ENCODE assay signal across 20 cellular contexts in the genomic region with DNA sequence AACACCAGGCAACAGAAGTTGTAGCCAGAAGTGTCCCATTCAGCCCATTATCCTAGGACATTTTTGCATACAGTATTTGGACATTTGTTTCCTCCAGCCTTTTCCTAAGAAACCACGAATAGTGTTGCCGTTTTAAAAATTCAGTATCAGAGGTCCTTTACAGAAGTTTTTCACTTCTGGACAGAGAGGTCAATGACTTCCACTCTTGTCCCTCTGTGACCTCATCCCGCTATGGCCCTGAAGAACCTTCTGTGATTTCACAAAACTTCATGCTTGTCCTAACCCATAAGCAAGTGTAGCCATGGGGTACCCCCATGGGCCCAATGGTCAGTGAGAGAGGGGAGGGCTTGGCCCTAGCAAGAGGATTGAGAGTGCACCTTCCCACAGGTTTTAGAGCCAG.
DNase-seq lines count a peak whose midpoint lies in the region; ATAC-seq and TF ChIP-seq lines count a peak whose summit lies in the region.
"Had no signal": no experiment of that assay in that cellular context is flagged by ENCODE, and none has a peak within 500 bp of the region (broad histone marks: within the 10 kb centered on the region; RNA-seq: fewer than 3 reads in every experiment).

No MANE protein-coding gene starts in this region.

- peak overlapping the region; percentile 58 for H2BK5ac ChIP-seq in trophoblast cell (ENCODE audit: low read depth, low read length, poor library complexity)

- no peak overlapping the region for H3K27ac ChIP-seq in OCI-LY7 (ENCODE audit: low read depth, low read length, poor library complexity, severe bottlenecking)
- no peak overlapping the region for H3K27ac ChIP-seq in esophagus muscularis mucosa (replicated peaks in 1 of 4)
- H3K27ac ChIP-seq in trophoblast cell (ENCODE audit: low read depth, low read length): peak overlapping the region; percentile 51
- H3K27ac ChIP-seq: 22Rv1, GM23248 had no signal

- no peak overlapping the region for H4K12ac ChIP-seq in trophoblast cell (ENCODE audit: low read depth, low read length)

- TF ChIP-seq EP300 in esophagus muscularis mucosa (IDR thresholded peaks at IDR 0.05): no peak

- H3K4me1 ChIP-seq in OCI-LY7 (ENCODE audit: insufficient read depth, low read length, poor library complexity, severe bottlenecking) (peaks cover 13% of the 10 kb centered on the region), esophagus muscularis mucosa (peaks cover 9 to 30% (median 24%) of the 10 kb centered on the region in 4 donors), trophoblast cell (ENCODE audit: control insufficient read depth in 1 of 2, insufficient read depth in 2 of 2, low read length in 2 of 2) (peaks cover 14% of the 10 kb centered on the region in 2 experiments)

- H2AFZ ChIP-seq in OCI-LY7 (ENCODE audit: low read length): peak overlapping the region; percentile 60
- H2AFZ ChIP-seq in trophoblast cell (ENCODE audit: insufficient read depth, low read length, poor library complexity): no peak overlapping the region
- H2AFZ ChIP-seq: GM23248 had no signal

- no peaks in the 10 kb centered on the region for H3K36me3 Mint-ChIP-seq in activated naive CD8-positive, alpha-beta T cell treated with anti-CD3 and anti-CD28 coated beads, Interleukin-2, amount 10 ng/mL, durations not matched to agents 7 days and 5 days
- H3K36me3 Mint-ChIP-seq in activated naive CD8-positive, alpha-beta T cell treated with anti-CD3 and anti-CD28 coated beads for 36 hours: no peaks in the 10 kb centered on the region
- H3K36me3 Mint-ChIP-seq: CD4-positive, alpha-beta memory T cell had no signal

- peak overlapping the region; percentile 70 for H4K91ac ChIP-seq in trophoblast cell (ENCODE audit: low read depth, low read length)

- TF ChIP-seq CTCF in OCI-LY7 (conservative IDR thresholded peaks at IDR 0.05; ENCODE audit: low read length): no peak
- no peak for TF ChIP-seq CTCF in esophagus muscularis mucosa (IDR thresholded peaks at IDR 0.05)

- WGBS in esophagus muscularis mucosa: 97% methylated on average over 3 of the region's 3 CpGs
- no CpG with 5 or more reads among the region's 3 CpGs for WGBS in trophoblast cell (ENCODE audit: extremely low coverage, insufficient coverage, insufficient read length)

- DNase-seq in activated naive CD8-positive, alpha-beta T cell treated with anti-CD3 and anti-CD28 coated beads, Interleukin-2, amount 10 ng/mL, durations not matched to agents 7 days and 5 days: no peak
- no peak for DNase-seq in activated naive CD8-positive, alpha-beta T cell treated with anti-CD3 and anti-CD28 coated beads for 36 hours
- no peak for DNase-seq in OCI-LY7 (ENCODE audit: low spot score)
- peak; percentile 62 for DNase-seq in esophagus muscularis mucosa (ENCODE audit: extremely low spot score)
- no peak for DNase-seq in trophoblast cell
- no peak for DNase-seq in OCI-M1 (lab: John Stamatoyannopoulos, UW)
- DNase-seq in GM19240 (ENCODE audit: insufficient read length, low spot score): no peak
- DNase-seq: C1 segment of cervical spinal cord; Calu3; CD4-positive, alpha-beta memory T cell; COR-L47; DMS53; DMS79 treated with DMSO at 0.1 percent for 48 hours; GF-D8; GM23248; H7; HCEC 1CT had no signal

- peak overlapping the region; percentile 67 for H3K18ac ChIP-seq in trophoblast cell (ENCODE audit: low read length)

- H2BK12ac ChIP-seq in trophoblast cell (ENCODE audit: low read length): peak overlapping the region; percentile 63

- H2AK5ac ChIP-seq in trophoblast cell (ENCODE audit: low read length): no peak overlapping the region

- H3K9me2 ChIP-seq in OCI-LY7 (ENCODE audit: insufficient read depth, low read length): no peaks in the 10 kb centered on the region

- peak overlapping the region; percentile 42 for H3K4me3 Mint-ChIP-seq in activated naive CD8-positive, alpha-beta T cell treated with anti-CD3 and anti-CD28 coated beads, Interleukin-2, amount 10 ng/mL, durations not matched to agents 7 days and 5 days
- no peak overlapping the region for H3K4me3 Mint-ChIP-seq in activated naive CD8-positive, alpha-beta T cell treated with anti-CD3 and anti-CD28 coated beads for 36 hours
- H3K4me3 Mint-ChIP-seq: B cell; CD4-positive, alpha-beta memory T cell had no signal

- no peak overlapping the region for H3K4me3 ChIP-seq in OCI-LY7 (ENCODE audit: low read depth, low read length, poor library complexity, severe bottlenecking)
- no peak overlapping the region for H3K4me3 ChIP-seq in esophagus muscularis mucosa
- H3K4me3 ChIP-seq in trophoblast cell (ENCODE audit: low read depth, low read length): no peak overlapping the region
- H3K4me3 ChIP-seq: GM23248 had no signal

- peaks cover 21% of the 10 kb centered on the region for H3K4me1 Mint-ChIP-seq in activated naive CD8-positive, alpha-beta T cell treated with anti-CD3 and anti-CD28 coated beads, Interleukin-2, amount 10 ng/mL, durations not matched to agents 7 days and 5 days
- no peaks in the 10 kb centered on the region for H3K4me1 Mint-ChIP-seq in activated naive CD8-positive, alpha-beta T cell treated with anti-CD3 and anti-CD28 coated beads for 36 hours
- H3K4me1 Mint-ChIP-seq: CD4-positive, alpha-beta memory T cell had no signal

- peak overlapping the region; percentile 67 for H2BK120ac ChIP-seq in trophoblast cell (ENCODE audit: insufficient read depth, low read length, poor library complexity)

- H3K4me2 ChIP-seq in OCI-LY7 (ENCODE audit: low read length) (peak overlapping the region; percentile 15; the same call in 1 of the 2 replicates), trophoblast cell (ENCODE audit: low read length) (no peak overlapping the region)

- H3K14ac ChIP-seq in trophoblast cell (ENCODE audit: low read length): peak overlapping the region; percentile 59

- peaks cover 15% of the 10 kb centered on the region for H3K79me1 ChIP-seq in trophoblast cell (ENCODE audit: low read length)

- H3K9me3 Mint-ChIP-seq in activated naive CD8-positive, alpha-beta T cell treated with anti-CD3 and anti-CD28 coated beads, Interleukin-2, amount 10 ng/mL, durations not matched to agents 7 days and 5 days: no peaks in the 10 kb centered on the region
- H3K9me3 Mint-ChIP-seq in activated naive CD8-positive, alpha-beta T cell treated with anti-CD3 and anti-CD28 coated beads for 36 hours: no peaks in the 10 kb centered on the region

- ATAC-seq in activated naive CD8-positive, alpha-beta T cell treated with anti-CD3 and anti-CD28 coated beads, Interleukin-2, amount 10 ng/mL, durations not matched to agents 7 days and 5 days (ENCODE audit: low read depth): no peak
- ATAC-seq in HG03571 (IDR thresholded peaks at IDR 0.05; ENCODE audit: unreplicated experiment): no peak

- H3K4ac ChIP-seq in trophoblast cell (ENCODE audit: low read depth, low read length): no peak overlapping the region

- intact Hi-C loops in OCI-LY7 (cut with micrococcal nuclease; ENCODE audit: unreplicated experiment): no loop called here
- intact Hi-C loops in esophagus muscularis mucosa (cut with DNase I): no loop called here

- no peak overlapping the region for H3K23ac ChIP-seq in trophoblast cell (ENCODE audit: low read length)

- H4K8ac ChIP-seq in trophoblast cell (ENCODE audit: low read depth, low read length): no peak overlapping the region

- H3K27ac Mint-ChIP-seq in activated naive CD8-positive, alpha-beta T cell treated with anti-CD3 and anti-CD28 coated beads, Interleukin-2, amount 10 ng/mL, durations not matched to agents 7 days and 5 days: no peak overlapping the region
- no peak overlapping the region for H3K27ac Mint-ChIP-seq in activated naive CD8-positive, alpha-beta T cell treated with anti-CD3 and anti-CD28 coated beads for 36 hours
- H3K27ac Mint-ChIP-seq: B cell; CD4-positive, alpha-beta memory T cell had no signal

- no peaks in the 10 kb centered on the region for H3K79me2 ChIP-seq in OCI-LY7 (ENCODE audit: insufficient read depth, low read depth, low read length)
- H3K79me2 ChIP-seq in trophoblast cell (ENCODE audit: control insufficient read depth, insufficient read depth, low read length, poor library complexity): peaks cover 2% of the 10 kb centered on the region

- no peak overlapping the region for H3K9ac ChIP-seq in trophoblast cell (ENCODE audit: low read length)
- H3K9ac ChIP-seq: GM23248 had no signal

- peaks cover 16% of the 10 kb centered on the region for H3K27me3 Mint-ChIP-seq in activated naive CD8-positive, alpha-beta T cell treated with anti-CD3 and anti-CD28 coated beads, Interleukin-2, amount 10 ng/mL, durations not matched to agents 7 days and 5 days
- H3K27me3 Mint-ChIP-seq in activated naive CD8-positive, alpha-beta T cell treated with anti-CD3 and anti-CD28 coated beads for 36 hours: peaks cover 13% of the 10 kb centered on the region

- H3K36me3 ChIP-seq in OCI-LY7 (ENCODE audit: insufficient read depth, low read length) (no peaks in the 10 kb centered on the region), esophagus muscularis mucosa (no peaks in the 10 kb centered on the region), trophoblast cell (ENCODE audit: control insufficient read depth in 1 of 2, insufficient read depth in 2 of 2, low read length in 2 of 2) (no peaks in the 10 kb centered on the region)

- TF ChIP-seq POLR2A in esophagus muscularis mucosa (IDR thresholded peaks at IDR 0.05; ENCODE audit: low read depth): no peak

- POLR2A ChIA-PET in activated naive CD8-positive, alpha-beta T cell treated with anti-CD3 and anti-CD28 coated beads, Interleukin-2, amount 10 ng/mL, durations not matched to agents 7 days and 5 days (lab: Charles Lee): no interaction called here
- POLR2A ChIA-PET in OCI-LY7 (lab: Charles Lee): no interaction called here

- CTCF ChIA-PET in OCI-LY7 (lab: Charles Lee; ENCODE audit: unreplicated experiment): no interaction called here

- H3K27me3 ChIP-seq in esophagus muscularis mucosa (no peaks in the 10 kb centered on the region), trophoblast cell (ENCODE audit: insufficient read depth, low read length) (no peaks in the 10 kb centered on the region)

- no peaks in the 10 kb centered on the region for H4K20me1 ChIP-seq in OCI-LY7 (ENCODE audit: insufficient read depth, low read length)

- BruUV-seq in OCI-LY7 (replicated peaks; lab: Mats Ljungman, UMichigan): no TSS peak

- H3K9me3 ChIP-seq in OCI-LY7 (ENCODE audit: low read length) (no peaks in the 10 kb centered on the region), esophagus muscularis mucosa (no peaks in the 10 kb centered on the region), trophoblast cell (ENCODE audit: insufficient read depth, low read depth, low read length) (peaks cover 2% of the 10 kb centered on the region)
